ENCODE assay signal across 1 cellular context in the genomic region with DNA sequence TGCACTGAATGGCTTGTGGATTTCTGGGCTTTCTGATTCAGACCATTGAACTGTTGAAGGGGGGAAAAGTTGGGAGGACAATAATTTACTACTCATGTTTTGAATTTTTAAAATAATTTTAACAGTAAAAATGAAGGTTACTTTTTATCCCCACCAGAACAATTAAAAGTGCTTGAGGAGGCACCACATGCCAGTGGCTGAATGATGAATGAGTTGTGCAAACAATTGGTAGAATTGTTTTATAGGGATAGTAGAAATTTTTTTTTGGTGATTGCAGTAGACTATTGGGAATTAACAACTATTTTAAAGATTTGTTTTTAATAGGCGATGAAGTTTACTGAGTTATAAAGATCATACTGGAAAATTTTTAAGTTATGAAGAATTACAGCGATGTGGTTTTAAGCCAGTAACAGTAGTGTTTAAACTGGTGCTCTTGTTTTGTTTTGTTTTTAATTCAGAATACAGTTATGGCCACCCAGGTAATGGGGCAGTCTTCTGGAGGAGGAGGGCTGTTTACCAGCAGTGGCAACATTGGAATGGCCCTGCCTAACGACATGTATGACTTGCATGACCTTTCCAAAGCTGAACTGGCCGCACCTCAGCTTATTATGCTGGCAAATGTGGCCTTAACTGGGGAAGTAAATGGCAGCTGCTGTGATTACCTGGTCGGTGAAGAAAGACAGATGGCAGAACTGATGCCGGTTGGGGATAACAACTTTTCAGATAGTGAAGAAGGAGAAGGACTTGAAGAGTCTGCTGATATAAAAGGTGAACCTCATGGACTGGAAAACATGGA.
TF ChIP-seq lines count a peak whose summit lies in the region.

No MANE protein-coding gene starts in this region.

TF ChIP-seq in GM23338, 12 proteins besides CTCF, POLR2A, EP300 and RAD21 (continued from another document):
- TF ChIP-seq, protein P1, sequence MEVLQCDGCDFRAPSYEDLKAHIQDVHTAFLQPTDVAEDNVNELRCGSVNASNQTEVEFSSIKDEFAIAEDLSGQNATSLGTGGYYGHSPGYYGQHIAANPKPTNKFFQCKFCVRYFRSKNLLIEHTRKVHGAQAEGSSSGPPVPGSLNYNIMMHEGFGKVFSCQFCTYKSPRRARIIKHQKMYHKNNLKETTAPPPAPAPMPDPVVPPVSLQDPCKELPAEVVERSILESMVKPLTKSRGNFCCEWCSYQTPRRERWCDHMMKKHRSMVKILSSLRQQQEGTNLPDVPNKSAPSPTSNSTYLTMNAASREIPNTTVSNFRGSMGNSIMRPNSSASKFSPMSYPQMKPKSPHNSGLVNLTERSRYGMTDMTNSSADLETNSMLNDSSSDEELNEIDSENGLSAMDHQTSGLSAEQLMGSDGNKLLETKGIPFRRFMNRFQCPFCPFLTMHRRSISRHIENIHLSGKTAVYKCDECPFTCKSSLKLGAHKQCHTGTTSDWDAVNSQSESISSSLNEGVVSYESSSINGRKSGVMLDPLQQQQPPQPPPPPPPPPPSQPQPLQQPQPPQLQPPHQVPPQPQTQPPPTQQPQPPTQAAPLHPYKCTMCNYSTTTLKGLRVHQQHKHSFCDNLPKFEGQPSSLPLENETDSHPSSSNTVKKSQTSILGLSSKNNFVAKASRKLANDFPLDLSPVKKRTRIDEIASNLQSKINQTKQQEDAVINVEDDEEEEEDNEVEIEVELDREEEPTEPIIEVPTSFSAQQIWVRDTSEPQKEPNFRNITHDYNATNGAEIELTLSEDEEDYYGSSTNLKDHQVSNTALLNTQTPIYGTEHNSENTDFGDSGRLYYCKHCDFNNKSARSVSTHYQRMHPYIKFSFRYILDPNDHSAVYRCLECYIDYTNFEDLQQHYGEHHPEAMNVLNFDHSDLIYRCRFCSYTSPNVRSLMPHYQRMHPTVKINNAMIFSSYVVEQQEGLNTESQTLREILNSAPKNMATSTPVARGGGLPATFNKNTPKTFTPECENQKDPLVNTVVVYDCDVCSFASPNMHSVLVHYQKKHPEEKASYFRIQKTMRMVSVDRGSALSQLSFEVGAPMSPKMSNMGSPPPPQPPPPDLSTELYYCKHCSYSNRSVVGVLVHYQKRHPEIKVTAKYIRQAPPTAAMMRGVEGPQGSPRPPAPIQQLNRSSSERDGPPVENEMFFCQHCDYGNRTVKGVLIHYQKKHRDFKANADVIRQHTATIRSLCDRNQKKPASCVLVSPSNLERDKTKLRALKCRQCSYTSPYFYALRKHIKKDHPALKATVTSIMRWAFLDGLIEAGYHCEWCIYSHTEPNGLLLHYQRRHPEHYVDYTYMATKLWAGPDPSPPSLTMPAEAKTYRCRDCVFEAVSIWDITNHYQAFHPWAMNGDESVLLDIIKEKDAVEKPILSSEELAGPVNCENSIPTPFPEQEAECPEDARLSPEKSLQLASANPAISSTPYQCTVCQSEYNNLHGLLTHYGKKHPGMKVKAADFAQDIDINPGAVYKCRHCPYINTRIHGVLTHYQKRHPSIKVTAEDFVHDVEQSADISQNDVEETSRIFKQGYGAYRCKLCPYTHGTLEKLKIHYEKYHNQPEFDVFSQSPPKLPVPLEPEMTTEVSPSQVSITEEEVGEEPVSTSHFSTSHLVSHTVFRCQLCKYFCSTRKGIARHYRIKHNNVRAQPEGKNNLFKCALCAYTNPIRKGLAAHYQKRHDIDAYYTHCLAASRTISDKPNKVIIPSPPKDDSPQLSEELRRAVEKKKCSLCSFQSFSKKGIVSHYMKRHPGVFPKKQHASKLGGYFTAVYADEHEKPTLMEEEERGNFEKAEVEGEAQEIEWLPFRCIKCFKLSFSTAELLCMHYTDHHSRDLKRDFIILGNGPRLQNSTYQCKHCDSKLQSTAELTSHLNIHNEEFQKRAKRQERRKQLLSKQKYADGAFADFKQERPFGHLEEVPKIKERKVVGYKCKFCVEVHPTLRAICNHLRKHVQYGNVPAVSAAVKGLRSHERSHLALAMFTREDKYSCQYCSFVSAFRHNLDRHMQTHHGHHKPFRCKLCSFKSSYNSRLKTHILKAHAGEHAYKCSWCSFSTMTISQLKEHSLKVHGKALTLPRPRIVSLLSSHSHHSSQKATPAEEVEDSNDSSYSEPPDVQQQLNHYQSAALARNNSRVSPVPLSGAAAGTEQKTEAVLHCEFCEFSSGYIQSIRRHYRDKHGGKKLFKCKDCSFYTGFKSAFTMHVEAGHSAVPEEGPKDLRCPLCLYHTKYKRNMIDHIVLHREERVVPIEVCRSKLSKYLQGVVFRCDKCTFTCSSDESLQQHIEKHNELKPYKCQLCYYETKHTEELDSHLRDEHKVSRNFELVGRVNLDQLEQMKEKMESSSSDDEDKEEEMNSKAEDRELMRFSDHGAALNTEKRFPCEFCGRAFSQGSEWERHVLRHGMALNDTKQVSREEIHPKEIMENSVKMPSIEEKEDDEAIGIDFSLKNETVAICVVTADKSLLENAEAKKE (CRISPR knock-in tag; IDR thresholded peaks at IDR 0.05), result no peak
- TF ChIP-seq, protein P2, sequence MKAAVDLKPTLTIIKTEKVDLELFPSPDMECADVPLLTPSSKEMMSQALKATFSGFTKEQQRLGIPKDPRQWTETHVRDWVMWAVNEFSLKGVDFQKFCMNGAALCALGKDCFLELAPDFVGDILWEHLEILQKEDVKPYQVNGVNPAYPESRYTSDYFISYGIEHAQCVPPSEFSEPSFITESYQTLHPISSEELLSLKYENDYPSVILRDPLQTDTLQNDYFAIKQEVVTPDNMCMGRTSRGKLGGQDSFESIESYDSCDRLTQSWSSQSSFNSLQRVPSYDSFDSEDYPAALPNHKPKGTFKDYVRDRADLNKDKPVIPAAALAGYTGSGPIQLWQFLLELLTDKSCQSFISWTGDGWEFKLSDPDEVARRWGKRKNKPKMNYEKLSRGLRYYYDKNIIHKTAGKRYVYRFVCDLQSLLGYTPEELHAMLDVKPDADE (IDR thresholded peaks at IDR 0.05), result no peak
- TF ChIP-seq ZNF331 (CRISPR knock-in tag; IDR thresholded peaks at IDR 0.05; ENCODE audit: low read depth) (no peak), EZH2phosphoT487 (IDR thresholded peaks at IDR 0.05; ENCODE audit: unreplicated experiment) (no peak), POLR2AphosphoS5 (IDR thresholded peaks at IDR 0.05; ENCODE audit: low read depth) (no peak), STAT1 (IDR thresholded peaks at IDR 0.05; ENCODE audit: unreplicated experiment) (no peak), CREB1 (CRISPR knock-in tag; IDR thresholded peaks at IDR 0.05; ENCODE audit: low read depth) (no peak), NANOG (IDR thresholded peaks at IDR 0.05; ENCODE audit: borderline replicate concordance) (no peak), ZNF114 (CRISPR knock-in tag; IDR thresholded peaks at IDR 0.05) (no peak), JUNB (IDR thresholded peaks at IDR 0.05; ENCODE audit: unreplicated experiment) (no peak)
- TF ChIP-seq, protein P3, sequence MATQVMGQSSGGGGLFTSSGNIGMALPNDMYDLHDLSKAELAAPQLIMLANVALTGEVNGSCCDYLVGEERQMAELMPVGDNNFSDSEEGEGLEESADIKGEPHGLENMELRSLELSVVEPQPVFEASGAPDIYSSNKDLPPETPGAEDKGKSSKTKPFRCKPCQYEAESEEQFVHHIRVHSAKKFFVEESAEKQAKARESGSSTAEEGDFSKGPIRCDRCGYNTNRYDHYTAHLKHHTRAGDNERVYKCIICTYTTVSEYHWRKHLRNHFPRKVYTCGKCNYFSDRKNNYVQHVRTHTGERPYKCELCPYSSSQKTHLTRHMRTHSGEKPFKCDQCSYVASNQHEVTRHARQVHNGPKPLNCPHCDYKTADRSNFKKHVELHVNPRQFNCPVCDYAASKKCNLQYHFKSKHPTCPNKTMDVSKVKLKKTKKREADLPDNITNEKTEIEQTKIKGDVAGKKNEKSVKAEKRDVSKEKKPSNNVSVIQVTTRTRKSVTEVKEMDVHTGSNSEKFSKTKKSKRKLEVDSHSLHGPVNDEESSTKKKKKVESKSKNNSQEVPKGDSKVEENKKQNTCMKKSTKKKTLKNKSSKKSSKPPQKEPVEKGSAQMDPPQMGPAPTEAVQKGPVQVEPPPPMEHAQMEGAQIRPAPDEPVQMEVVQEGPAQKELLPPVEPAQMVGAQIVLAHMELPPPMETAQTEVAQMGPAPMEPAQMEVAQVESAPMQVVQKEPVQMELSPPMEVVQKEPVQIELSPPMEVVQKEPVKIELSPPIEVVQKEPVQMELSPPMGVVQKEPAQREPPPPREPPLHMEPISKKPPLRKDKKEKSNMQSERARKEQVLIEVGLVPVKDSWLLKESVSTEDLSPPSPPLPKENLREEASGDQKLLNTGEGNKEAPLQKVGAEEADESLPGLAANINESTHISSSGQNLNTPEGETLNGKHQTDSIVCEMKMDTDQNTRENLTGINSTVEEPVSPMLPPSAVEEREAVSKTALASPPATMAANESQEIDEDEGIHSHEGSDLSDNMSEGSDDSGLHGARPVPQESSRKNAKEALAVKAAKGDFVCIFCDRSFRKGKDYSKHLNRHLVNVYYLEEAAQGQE (IDR thresholded peaks at IDR 0.05; ENCODE audit: unreplicated experiment), result no peak
